35 cellular contexts compared by ENCODE assay signal in genomic region chr1:29839726-29840125, GRCh38.
"Had no signal": no experiment of that assay in that cellular context is flagged by ENCODE, and none has a peak within 500 bp of the region (broad histone marks: within the 10 kb centered on the region; RNA-seq: fewer than 3 reads in every experiment).

No MANE protein-coding gene starts in this region.

- H3K36me3 ChIP-seq: ascending aorta, breast epithelium, cardiac muscle cell, colonic mucosa, gastrocnemius medialis, WERI-Rb-1 had no signal

- ATAC-seq: activated CD4-positive, CD25-positive, alpha-beta regulatory T cell treated with anti-CD3 and anti-CD28 coated beads, Interleukin-2, amount 50 U/mL, for 24 hours; activated CD8-positive, alpha-beta T cell treated with anti-CD3 and anti-CD28 coated beads for 36 hours; activated naive CD4-positive, alpha-beta T cell treated with anti-CD3 and anti-CD28 coated beads, Interleukin-2, amount 50 U/mL, for 72 hours; activated T-cell treated with anti-CD3 and anti-CD28 coated beads, Interleukin-2, amount 50 U/mL, for 72 hours; esophagus mucosa; foreskin keratinocyte; gastrocnemius medialis; T-helper 17 cell had no signal

- H3K27me3 Mint-ChIP-seq: activated naive CD4-positive, alpha-beta T cell treated with anti-CD3 and anti-CD28 coated beads, Interleukin-2, amount 10 ng/mL, durations not matched to agents 7 days and 5 days had no signal

- H3K4me3 ChIP-seq: ascending aorta, breast epithelium, cardiac muscle cell, colonic mucosa, dorsolateral prefrontal cortex, gastrocnemius medialis had no signal

- H3K4me1 Mint-ChIP-seq: activated B cell treated with CpG ODN at 0.5 μM for 24 hours; activated naive CD4-positive, alpha-beta T cell treated with anti-CD3 and anti-CD28 coated beads, Interleukin-2, amount 10 ng/mL, durations not matched to agents 7 days and 5 days; activated naive CD8-positive, alpha-beta T cell treated with anti-CD3 and anti-CD28 coated beads, Interleukin-2, amount 10 ng/mL, durations not matched to agents 7 days and 5 days; T-helper 17 cell had no signal

- H3K9me3 ChIP-seq: ascending aorta, colonic mucosa had no signal

- H3K4me1 ChIP-seq: ascending aorta, breast epithelium, colonic mucosa, foreskin keratinocyte, gastrocnemius medialis had no signal

- H3K4me3 Mint-ChIP-seq: activated B cell treated with CpG ODN at 0.5 μM for 24 hours; activated CD8-positive, alpha-beta T cell treated with anti-CD3 and anti-CD28 coated beads for 36 hours; activated naive CD4-positive, alpha-beta T cell treated with anti-CD3 and anti-CD28 coated beads, Interleukin-2, amount 10 ng/mL, durations not matched to agents 7 days and 5 days; activated naive CD8-positive, alpha-beta T cell treated with anti-CD3 and anti-CD28 coated beads, Interleukin-2, amount 10 ng/mL, durations not matched to agents 7 days and 5 days; activated T-cell treated with anti-CD3 and anti-CD28 coated beads, Interleukin-2, amount 50 U/mL, for 24 hours; activated T-cell treated with anti-CD3 and anti-CD28 coated beads, Interleukin-2, amount 50 U/mL, for 72 hours; brain; dendritic cell treated with granulocyte-macrophage colony-stimulating factor and Interleukin-4, amounts not matched to agents 40 ng/mL and 50 ng/mL, for 4 days; endodermal cell; T-helper 17 cell; T-helper 2 cell treated with Interferon-gamma antibody and Interleukin-4, amounts not matched to agents 5 μg/mL and 100 μg/mL, for 36 hours had no signal

- H3K27me3 ChIP-seq: ascending aorta, breast epithelium, cardiac muscle cell, colonic mucosa, foreskin keratinocyte had no signal

- H3K27ac ChIP-seq: ascending aorta, breast epithelium, cardiac muscle cell, colonic mucosa, dorsolateral prefrontal cortex, foreskin keratinocyte, gastrocnemius medialis, WERI-Rb-1 had no signal

- DNase-seq: activated B cell treated with CpG ODN at 0.5 μM for 24 hours; activated CD4-positive, alpha-beta T cell treated with anti-CD3 and anti-CD28 coated beads for 48 hours; activated CD4-positive, alpha-beta T cell treated with anti-CD3 and anti-CD28 coated beads, Interleukin-2, amount 50 U/mL, for 1 hour; activated CD4-positive, alpha-beta T cell treated with anti-CD3 and anti-CD28 coated beads, Interleukin-2, amount 50 U/mL, for 48 hours; activated CD8-positive, alpha-beta memory T cell treated with anti-CD3 and anti-CD28 coated beads for 24 hours; activated CD8-positive, alpha-beta memory T cell treated with anti-CD3 and anti-CD28 coated beads, Interleukin-2, amount 50 U/mL, for 4 hours; activated CD8-positive, alpha-beta T cell treated with anti-CD3 and anti-CD28 coated beads for 36 hours; activated gamma-delta T cell; activated naive CD4-positive, alpha-beta T cell; activated naive CD4-positive, alpha-beta T cell treated with anti-CD3 and anti-CD28 coated beads, Interleukin-2, amount 10 ng/mL, durations not matched to agents 7 days and 5 days; activated naive CD8-positive, alpha-beta T cell treated with anti-CD3 and anti-CD28 coated beads, Interleukin-2, amount 10 ng/mL, durations not matched to agents 7 days and 5 days; activated T-cell treated with anti-CD3 and anti-CD28 coated beads for 4 hours; activated T-cell treated with anti-CD3 and anti-CD28 coated beads, Interleukin-2, amount 50 U/mL, for 24 hours; activated T-cell treated with anti-CD3 and anti-CD28 coated beads, Interleukin-2, amount 50 U/mL, for 72 hours; central memory CD4-positive, alpha-beta T cell; cerebellar nuclear complex; colonic mucosa; dorsolateral prefrontal cortex; effector memory CD4-positive, alpha-beta T cell; endodermal cell; foreskin keratinocyte; gastrocnemius medialis; T-helper 1 cell; T-helper 17 cell; T1000; WERI-Rb-1 had no signal

- H3K9me3 Mint-ChIP-seq: activated naive CD8-positive, alpha-beta T cell treated with anti-CD3 and anti-CD28 coated beads, Interleukin-2, amount 10 ng/mL, durations not matched to agents 7 days and 5 days had no signal

- H3K36me3 Mint-ChIP-seq: activated naive CD4-positive, alpha-beta T cell treated with anti-CD3 and anti-CD28 coated beads, Interleukin-2, amount 10 ng/mL, durations not matched to agents 7 days and 5 days; activated naive CD4-positive, alpha-beta T cell treated with anti-CD3 and anti-CD28 coated beads, Interleukin-2, amount 50 U/mL, for 72 hours; activated naive CD8-positive, alpha-beta T cell treated with anti-CD3 and anti-CD28 coated beads, Interleukin-2, amount 10 ng/mL, durations not matched to agents 7 days and 5 days; brain had no signal

- H3K27ac Mint-ChIP-seq: activated B cell treated with CpG ODN at 0.5 μM for 24 hours; activated CD8-positive, alpha-beta T cell treated with anti-CD3 and anti-CD28 coated beads for 36 hours; activated naive CD4-positive, alpha-beta T cell treated with anti-CD3 and anti-CD28 coated beads, Interleukin-2, amount 10 ng/mL, durations not matched to agents 7 days and 5 days; activated naive CD4-positive, alpha-beta T cell treated with anti-CD3 and anti-CD28 coated beads, Interleukin-2, amount 50 U/mL, for 72 hours; activated naive CD8-positive, alpha-beta T cell treated with anti-CD3 and anti-CD28 coated beads, Interleukin-2, amount 10 ng/mL, durations not matched to agents 7 days and 5 days; activated T-cell treated with anti-CD3 and anti-CD28 coated beads, Interleukin-2, amount 50 U/mL, for 24 hours; activated T-cell treated with anti-CD3 and anti-CD28 coated beads, Interleukin-2, amount 50 U/mL, for 72 hours; dendritic cell treated with granulocyte-macrophage colony-stimulating factor and Interleukin-4, amounts not matched to agents 40 ng/mL and 50 ng/mL, for 4 days; endodermal cell; T-helper 17 cell; T-helper 2 cell treated with Interferon-gamma antibody and Interleukin-4, amounts not matched to agents 5 μg/mL and 100 μg/mL, for 36 hours had no signal
